In genomic region chr2:27751377-27751776, GRCh38 we compare ENCODE assay signal across 3 cellular contexts.
TF ChIP-seq lines count a peak whose summit lies in the region.

No MANE protein-coding gene starts in this region.

TF ChIP-seq in IMR-90, 13 proteins besides CTCF, POLR2A, EP300 and RAD21:
- TF ChIP-seq MAFK (IDR thresholded peaks at IDR 0.05; ENCODE audit: low read depth, low read length) = no peak
- TF ChIP-seq NFE2L2 (IDR thresholded peaks at IDR 0.05; ENCODE audit: low read depth, low read length) = no peak
- TF ChIP-seq MXI1 (IDR thresholded peaks at IDR 0.05; ENCODE audit: borderline replicate concordance, low read depth, low read length) = no peak
- no peak for TF ChIP-seq MAZ (IDR thresholded peaks at IDR 0.05; ENCODE audit: borderline replicate concordance, low read depth, low read length)
- no peak for TF ChIP-seq FOS (IDR thresholded peaks at IDR 0.05; ENCODE audit: low read depth, low read length)
- TF ChIP-seq CEBPB (IDR thresholded peaks at IDR 0.05; ENCODE audit: low read depth, low read length) = no peak
- TF ChIP-seq BHLHE40 (IDR thresholded peaks at IDR 0.05; ENCODE audit: low read depth, low read length) = no peak
- TF ChIP-seq ELK1 (IDR thresholded peaks at IDR 0.05; ENCODE audit: borderline replicate concordance, low read depth, low read length) = no peak
- TF ChIP-seq CHD1 (IDR thresholded peaks at IDR 0.05; ENCODE audit: low read depth, low read length) = no peak
- no peak for TF ChIP-seq RFX5 (IDR thresholded peaks at IDR 0.05; ENCODE audit: low read depth, low read length)
- no peak for TF ChIP-seq SMC3 (IDR thresholded peaks at IDR 0.05; ENCODE audit: low read depth, low read length)
- no peak for TF ChIP-seq RCOR1 (IDR thresholded peaks at IDR 0.05; ENCODE audit: insufficient replicate concordance, low read length)
TF ChIP-seq in IMR-90: peak in this region for 0.

TF ChIP-seq in GM12891, 5 proteins besides CTCF, POLR2A, EP300 and RAD21:
- TF ChIP-seq TAF1 (IDR thresholded peaks at IDR 0.05; ENCODE audit: low read depth, low read length) (no peak), POU2F2 (IDR thresholded peaks at IDR 0.05; ENCODE audit: low read depth, low read length) (no peak), SPI1 (IDR thresholded peaks at IDR 0.05; ENCODE audit: low read depth, low read length) (no peak), POLR2AphosphoS5 (IDR thresholded peaks at IDR 0.05; ENCODE audit: low read depth, low read length) (no peak), PAX5 (IDR thresholded peaks at IDR 0.05; ENCODE audit: insufficient read depth, low read length, severe bottlenecking) (no peak)

TF ChIP-seq in HEK293T, 16 proteins besides CTCF, POLR2A, EP300 and RAD21:
- no peak for TF ChIP-seq NFRKB (IDR thresholded peaks at IDR 0.05)
- no peak for TF ChIP-seq TARDBP (IDR thresholded peaks at IDR 0.05)
- TF ChIP-seq ELF4 (IDR thresholded peaks at IDR 0.05) = no peak
- no peak for TF ChIP-seq L3MBTL2 (conservative IDR thresholded peaks at IDR 0.05)
- no peak for TF ChIP-seq LEF1 (IDR thresholded peaks at IDR 0.05; ENCODE audit: borderline replicate concordance)
- TF ChIP-seq SUZ12 (IDR thresholded peaks at IDR 0.05) = no peak
- TF ChIP-seq, protein P1, sequence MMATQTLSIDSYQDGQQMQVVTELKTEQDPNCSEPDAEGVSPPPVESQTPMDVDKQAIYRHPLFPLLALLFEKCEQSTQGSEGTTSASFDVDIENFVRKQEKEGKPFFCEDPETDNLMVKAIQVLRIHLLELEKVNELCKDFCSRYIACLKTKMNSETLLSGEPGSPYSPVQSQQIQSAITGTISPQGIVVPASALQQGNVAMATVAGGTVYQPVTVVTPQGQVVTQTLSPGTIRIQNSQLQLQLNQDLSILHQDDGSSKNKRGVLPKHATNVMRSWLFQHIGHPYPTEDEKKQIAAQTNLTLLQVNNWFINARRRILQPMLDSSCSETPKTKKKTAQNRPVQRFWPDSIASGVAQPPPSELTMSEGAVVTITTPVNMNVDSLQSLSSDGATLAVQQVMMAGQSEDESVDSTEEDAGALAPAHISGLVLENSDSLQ (IDR thresholded peaks at IDR 0.05) = no peak
- no peak for TF ChIP-seq HDGF (IDR thresholded peaks at IDR 0.05; ENCODE audit: borderline replicate concordance)
- no peak for TF ChIP-seq FOXK2 (IDR thresholded peaks at IDR 0.05)
- no peak for TF ChIP-seq CTBP1 (IDR thresholded peaks at IDR 0.05; ENCODE audit: borderline replicate concordance)
